Comparison of ENCODE assay signal across 8 cellular contexts in genomic region chr4:118352843-118353373, GRCh38. TPM values are rescaled to one million over a fixed set of nuclear protein-coding genes. Genes with fewer than 3 reads are reported as not detected.
DNase-seq lines count a peak whose midpoint lies in the region; FAIRE-seq and TF ChIP-seq lines count a peak whose summit lies in the region.

A gene with protein sequence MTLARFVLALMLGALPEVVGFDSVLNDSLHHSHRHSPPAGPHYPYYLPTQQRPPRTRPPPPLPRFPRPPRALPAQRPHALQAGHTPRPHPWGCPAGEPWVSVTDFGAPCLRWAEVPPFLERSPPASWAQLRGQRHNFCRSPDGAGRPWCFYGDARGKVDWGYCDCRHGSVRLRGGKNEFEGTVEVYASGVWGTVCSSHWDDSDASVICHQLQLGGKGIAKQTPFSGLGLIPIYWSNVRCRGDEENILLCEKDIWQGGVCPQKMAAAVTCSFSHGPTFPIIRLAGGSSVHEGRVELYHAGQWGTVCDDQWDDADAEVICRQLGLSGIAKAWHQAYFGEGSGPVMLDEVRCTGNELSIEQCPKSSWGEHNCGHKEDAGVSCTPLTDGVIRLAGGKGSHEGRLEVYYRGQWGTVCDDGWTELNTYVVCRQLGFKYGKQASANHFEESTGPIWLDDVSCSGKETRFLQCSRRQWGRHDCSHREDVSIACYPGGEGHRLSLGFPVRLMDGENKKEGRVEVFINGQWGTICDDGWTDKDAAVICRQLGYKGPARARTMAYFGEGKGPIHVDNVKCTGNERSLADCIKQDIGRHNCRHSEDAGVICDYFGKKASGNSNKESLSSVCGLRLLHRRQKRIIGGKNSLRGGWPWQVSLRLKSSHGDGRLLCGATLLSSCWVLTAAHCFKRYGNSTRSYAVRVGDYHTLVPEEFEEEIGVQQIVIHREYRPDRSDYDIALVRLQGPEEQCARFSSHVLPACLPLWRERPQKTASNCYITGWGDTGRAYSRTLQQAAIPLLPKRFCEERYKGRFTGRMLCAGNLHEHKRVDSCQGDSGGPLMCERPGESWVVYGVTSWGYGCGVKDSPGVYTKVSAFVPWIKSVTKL (minus strand): TSS chr4:118353003. CDS start chr4:118352720, 283 bp downstream.

- H3K27ac ChIP-seq in brain microvascular endothelial cell, result no peak within 1 kb of the TSS

- H3K36me3 ChIP-seq in brain microvascular endothelial cell (replicated peaks), result no peaks in the 10 kb centered on the region

- peak within 1 kb of the TSS; percentile 68 for H3K4me3 ChIP-seq in brain microvascular endothelial cell (ENCODE audit: low read depth, low read length)

- DNase-seq in GM12891 (ENCODE audit: insufficient read length, low spot score) (peak; percentile 75), HCEC 1CT (peak; percentile 72), LoVo (ENCODE audit: low spot score) (peak; percentile 87), T1000 (lab: John Stamatoyannopoulos, UW) (peak; percentile 82), brain microvascular endothelial cell (peak; percentile 43), iPS-NIHi7 (ENCODE audit: extremely low spot score) (peak; percentile 88), hippocampal formation (lab: John Stamatoyannopoulos, UW) (no peak)
- DNase-seq in stimulated activated CD4-positive, alpha-beta T cell treated with anti-CD3 and anti-CD28 coated beads, Interleukin-12 subunit alpha, Interleukin-12 subunit beta, amount 100 ng/mL, for 48 hours (ENCODE audit: low read depth in 2 of 3, low spot score in 1 of 3), result peak; percentile 44 to 55 (median 52)

- H3K27me3 ChIP-seq in brain microvascular endothelial cell (replicated peaks), result no peaks in the 10 kb centered on the region

- peak; percentile 87 for FAIRE-seq in GM12891 (lab: Jason Lieb, UNC)

- in situ Hi-C loops in brain microvascular endothelial cell (cut with HindIII; ENCODE audit: low pct_ligation_motif_present, low sequenced_read_pairs), result no loop called here

- TF ChIP-seq CTCF in brain microvascular endothelial cell (IDR thresholded peaks at IDR 0.05; ENCODE audit: low read depth, low read length, missing control alignments), result peak; percentile 57

- no peak for TF ChIP-seq POLR2A in GM12891 (IDR thresholded peaks at IDR 0.05; ENCODE audit: low read depth, low read length)

TF ChIP-seq in GM12891, 5 proteins besides CTCF, POLR2A, EP300 and RAD21:
- TF ChIP-seq POU2F2 (IDR thresholded peaks at IDR 0.05; ENCODE audit: low read depth, low read length) (no peak), SPI1 (IDR thresholded peaks at IDR 0.05; ENCODE audit: low read depth, low read length) (no peak), PAX5 (IDR thresholded peaks at IDR 0.05; ENCODE audit: insufficient read depth, low read length, severe bottlenecking) (no peak), POLR2AphosphoS5 (IDR thresholded peaks at IDR 0.05; ENCODE audit: low read depth, low read length) (no peak), TAF1 (IDR thresholded peaks at IDR 0.05; ENCODE audit: low read depth, low read length) (no peak)

RNA-seq across cellular contexts. Expression of the gene that starts here (rescaled TPM):
- 0.04 TPM for polyA plus RNA-seq in GM12891 (2012; ENCODE audit: low read depth, missing spikeins)

Comparison
In these comparisons a context has a peak if more than half of its experiments do, and no peak if none do; other contexts are left out.
1. DNase-seq: peak in GM12891 (single experiment), HCEC 1CT (single experiment), LoVo (single experiment), T1000 (single experiment), brain microvascular endothelial cell (single experiment), iPS-NIHi7 (single experiment) and stimulated activated CD4-positive, alpha-beta T cell treated with anti-CD3 and anti-CD28 coated beads, Interleukin-12 subunit alpha, Interleukin-12 subunit beta, amount 100 ng/mL, for 48 hours (3 of 3); none in hippocampal formation (0 of 2).